In the genomic region with DNA sequence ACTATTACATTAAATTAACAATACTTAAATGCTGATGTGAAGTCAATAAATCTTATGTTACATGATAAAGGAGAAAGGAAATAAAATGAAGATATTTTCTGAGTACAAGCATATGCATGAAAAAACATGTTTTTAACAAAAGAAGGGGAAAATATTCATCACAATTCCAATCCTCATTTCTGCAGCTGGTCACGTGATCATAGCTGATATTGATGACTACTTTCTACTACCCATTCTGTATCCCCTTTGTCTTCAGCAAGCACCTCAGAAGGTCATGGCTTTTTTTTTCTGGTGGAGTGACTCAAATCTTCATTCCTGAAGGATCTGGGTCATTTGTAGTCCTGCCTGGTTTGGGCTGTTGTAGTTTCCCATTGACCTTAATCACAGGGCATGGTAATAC, we compare ENCODE assay signal across 28 cellular contexts.
"Had no signal": no experiment of that assay in that cellular context is flagged by ENCODE, and none has a peak within 500 bp of the region (broad histone marks: within the 10 kb centered on the region; RNA-seq: fewer than 3 reads in every experiment).

No MANE protein-coding gene starts in this region.

- H3K4me3 Mint-ChIP-seq: stimulated activated effector memory CD8-positive, alpha-beta T cell treated with anti-CD3 and anti-CD28 coated beads, Interleukin-12 subunit alpha, Interleukin-12 subunit beta, amount 100 ng/mL, for 72 hours; stimulated activated memory B cell treated with anti-CD40 and anti-IgM and Interleukin-4, amounts not matched to agents 10 μg/mL and 1 μg/mL and 100 μg/mL, for 72 hours; stimulated activated naive B cell treated with anti-CD40 and anti-IgM and Interleukin-4, amounts not matched to agents 10 μg/mL and 1 μg/mL and 100 μg/mL, for 72 hours; stimulated activated naive CD8-positive, alpha-beta T cell treated with anti-CD3 and anti-CD28 coated beads, Interleukin-15, amount 100 ng/mL, for 72 hours; stimulated activated naive CD8-positive, alpha-beta T cell treated with anti-CD3 and anti-CD28 coated beads, Interleukin-15, Interleukin-2, amounts not matched to agents 100 ng/mL and 50 ng/mL, for 24 hours; type B pancreatic cell had no signal

- H3K27ac ChIP-seq: stomach, suprapubic skin, testis, thoracic aorta, tibial artery, tibial nerve, transverse colon, upper lobe of left lung, upper lobe of right lung, uterus, vagina had no signal

- H3K4me1 Mint-ChIP-seq: stimulated activated effector memory CD8-positive, alpha-beta T cell treated with anti-CD3 and anti-CD28 coated beads, Interleukin-12 subunit alpha, Interleukin-12 subunit beta, amount 100 ng/mL, for 72 hours; stimulated activated memory B cell treated with anti-CD40 and anti-IgM and Interleukin-4, amounts not matched to agents 10 μg/mL and 1 μg/mL and 100 μg/mL, for 72 hours; stimulated activated naive B cell treated with anti-CD40 and anti-IgM and Interleukin-4, amounts not matched to agents 10 μg/mL and 1 μg/mL and 100 μg/mL, for 72 hours; stimulated activated naive CD8-positive, alpha-beta T cell treated with anti-CD3 and anti-CD28 coated beads, Interleukin-15, amount 100 ng/mL, for 72 hours had no signal

- H3K4me3 ChIP-seq: stomach, suprapubic skin, testis, thoracic aorta, tibial artery, tibial nerve, transverse colon, upper lobe of left lung, upper lobe of right lung, uterus, vagina had no signal

- H3K9me3 Mint-ChIP-seq: stimulated activated effector memory CD8-positive, alpha-beta T cell treated with anti-CD3 and anti-CD28 coated beads, Interleukin-12 subunit alpha, Interleukin-12 subunit beta, amount 100 ng/mL, for 72 hours; stimulated activated memory B cell treated with anti-CD40 and anti-IgM and Interleukin-4, amounts not matched to agents 10 μg/mL and 1 μg/mL and 100 μg/mL, for 72 hours; stimulated activated naive CD8-positive, alpha-beta T cell treated with anti-CD3 and anti-CD28 coated beads, Interleukin-15, Interleukin-2, amounts not matched to agents 100 ng/mL and 50 ng/mL, for 24 hours; type B pancreatic cell had no signal

- FAIRE-seq: urothelium cell line had no signal

- H3K4me1 ChIP-seq: suprapubic skin, transverse colon, upper lobe of left lung, upper lobe of right lung, uterus, vagina had no signal

- H3K27me3 ChIP-seq: stomach, suprapubic skin, testis, tibial artery, tibial nerve, transverse colon, upper lobe of left lung, upper lobe of right lung, uterus, vagina had no signal

- DNase-seq: stimulated activated CD4-positive, alpha-beta T cell treated with anti-CD3 and anti-CD28 coated beads, Interleukin-2, amount 100 ng/mL, for 48 hours; stimulated activated CD4-positive, alpha-beta T cell treated with anti-CD3 and anti-CD28 coated beads, Interleukin-4, amount 100 ng/mL, for 1 hour; stimulated activated CD4-positive, alpha-beta T cell treated with anti-CD3 and anti-CD28 coated beads, Interleukin-4, amount 100 ng/mL, for 24 hours; stimulated activated CD4-positive, alpha-beta T cell treated with anti-CD3 and anti-CD28 coated beads, Interleukin-4, amount 100 ng/mL, for 4 hours; stimulated activated CD8-positive, alpha-beta memory T cell treated with anti-CD3 and anti-CD28 coated beads, Interleukin-4, amount 100 ng/mL, for 48 hours; stimulated activated naive B cell treated with anti-CD40 and anti-IgM and Interleukin-4, amounts not matched to agents 10 μg/mL and 1 μg/mL and 100 μg/mL, for 72 hours; stimulated activated naive CD4-positive, alpha-beta T cell; stimulated activated naive CD4-positive, alpha-beta T cell treated with Interleukin-2 at 50 U/mL for 16 hours; stimulated activated naive CD8-positive, alpha-beta T cell treated with anti-CD3 and anti-CD28 coated beads, Interleukin-15, amount 100 ng/mL, for 72 hours; stimulated activated naive CD8-positive, alpha-beta T cell treated with anti-CD3 and anti-CD28 coated beads, Interleukin-15, Interleukin-2, amounts not matched to agents 100 U/mL and 50 U/mL, for 24 hours; stomach; substantia nigra; testis; tibial artery; transverse colon; trophoblast cell; upper lobe of left lung; upper lobe of right lung; uterus had no signal

- H3K27me3 Mint-ChIP-seq: type B pancreatic cell had no signal

- ATAC-seq: stimulated activated effector memory CD8-positive, alpha-beta T cell treated with anti-CD3 and anti-CD28 coated beads, Interleukin-12 subunit alpha, Interleukin-12 subunit beta, amount 100 ng/mL, for 72 hours; stimulated activated memory B cell treated with anti-CD40 and anti-IgM and Interleukin-4, amounts not matched to agents 10 μg/mL and 1 μg/mL and 100 μg/mL, for 72 hours; stimulated activated naive B cell treated with anti-CD40 and anti-IgM and Interleukin-4, amounts not matched to agents 10 μg/mL and 1 μg/mL and 100 μg/mL, for 72 hours; stimulated activated naive CD8-positive, alpha-beta T cell treated with anti-CD3 and anti-CD28 coated beads, Interleukin-15, amount 100 ng/mL, for 72 hours; stimulated activated naive CD8-positive, alpha-beta T cell treated with anti-CD3 and anti-CD28 coated beads, Interleukin-15, Interleukin-2, amounts not matched to agents 100 U/mL and 50 U/mL, for 24 hours; upper lobe of right lung had no signal

- H3K9me3 ChIP-seq: suprapubic skin, testis, thoracic aorta, tibial artery, transverse colon, upper lobe of left lung, upper lobe of right lung, uterus, vagina had no signal

- H3K36me3 ChIP-seq: stomach, suprapubic skin, thoracic aorta, tibial artery, tibial nerve, transverse colon, upper lobe of left lung, upper lobe of right lung, uterus, vagina had no signal

- H3K27ac Mint-ChIP-seq: stimulated activated effector memory CD8-positive, alpha-beta T cell treated with anti-CD3 and anti-CD28 coated beads, Interleukin-12 subunit alpha, Interleukin-12 subunit beta, amount 100 ng/mL, for 72 hours; stimulated activated memory B cell treated with anti-CD40 and anti-IgM and Interleukin-4, amounts not matched to agents 10 μg/mL and 1 μg/mL and 100 μg/mL, for 72 hours; stimulated activated naive B cell treated with anti-CD40 and anti-IgM and Interleukin-4, amounts not matched to agents 10 μg/mL and 1 μg/mL and 100 μg/mL, for 72 hours; stimulated activated naive CD8-positive, alpha-beta T cell treated with anti-CD3 and anti-CD28 coated beads, Interleukin-15, amount 100 ng/mL, for 72 hours; stimulated activated naive CD8-positive, alpha-beta T cell treated with anti-CD3 and anti-CD28 coated beads, Interleukin-15, Interleukin-2, amounts not matched to agents 100 ng/mL and 50 ng/mL, for 24 hours; type B pancreatic cell had no signal

- H3K36me3 Mint-ChIP-seq: stimulated activated effector memory CD8-positive, alpha-beta T cell treated with anti-CD3 and anti-CD28 coated beads, Interleukin-12 subunit alpha, Interleukin-12 subunit beta, amount 100 ng/mL, for 72 hours; stimulated activated memory B cell treated with anti-CD40 and anti-IgM and Interleukin-4, amounts not matched to agents 10 μg/mL and 1 μg/mL and 100 μg/mL, for 72 hours; stimulated activated naive B cell treated with anti-CD40 and anti-IgM and Interleukin-4, amounts not matched to agents 10 μg/mL and 1 μg/mL and 100 μg/mL, for 72 hours; type B pancreatic cell had no signal
